8 cellular contexts compared by ENCODE assay signal in genomic region chr19:45791744-45792481, GRCh38. TPM values are rescaled to one million over a fixed set of nuclear protein-coding genes. Genes with fewer than 3 reads are reported as not detected.
DNase-seq lines count a peak whose midpoint lies in the region; ATAC-seq and TF ChIP-seq lines count a peak whose summit lies in the region.

No MANE protein-coding gene starts in this region.

- no peak for TF ChIP-seq CTCF in choroid plexus epithelial cell (conservative IDR thresholded peaks at IDR 0.05; ENCODE audit: low read depth, low read length)
- TF ChIP-seq CTCF in natural killer cell (IDR thresholded peaks at IDR 0.05), result no peak

- DNase-seq in NCI-H146 (lab: John Stamatoyannopoulos, UW), result peak; percentile 46
- DNase-seq in NCI-H146 treated with DMSO at 0.1 percent for 48 hours (lab: John Stamatoyannopoulos, UW; ENCODE audit: unreplicated experiment), result no peak
- no peak for DNase-seq in choroid plexus epithelial cell (ENCODE audit: low read depth)
- DNase-seq in natural killer cell, result no peak
- no peak for DNase-seq in NCI-H128 (lab: John Stamatoyannopoulos, UW; ENCODE audit: unreplicated experiment)
- no peak for DNase-seq in GF-D8 (lab: John Stamatoyannopoulos, UW)

- H3K4me3 Mint-ChIP-seq in IgD-negative memory B cell (peak overlapping the region; percentile 84 to 96 (median 92)), natural killer cell (peak overlapping the region; percentile 91)

- H3K27ac Mint-ChIP-seq in IgD-negative memory B cell (peak overlapping the region in 2 of 3 donors; percentile 68 to 98), natural killer cell (peak overlapping the region; percentile 71 to 98)

- H3K27me3 Mint-ChIP-seq in IgD-negative memory B cell (peaks cover 3% of the 10 kb centered on the region), natural killer cell (ENCODE audit: low read depth in 2 of 2) (peaks cover 0 to 4% of the 10 kb centered on the region in 2 donors)

- intact Hi-C loops in natural killer cell (cut with micrococcal nuclease), result no loop called here

- peaks cover 7% of the 10 kb centered on the region for H3K36me3 Mint-ChIP-seq in IgD-negative memory B cell
- peaks cover 14% of the 10 kb centered on the region for H3K36me3 Mint-ChIP-seq in natural killer cell

- H3K9me3 Mint-ChIP-seq in IgD-negative memory B cell (no peaks in the 10 kb centered on the region), natural killer cell (no peaks in the 10 kb centered on the region)

- H3K4me3 ChIP-seq in choroid plexus epithelial cell (ENCODE audit: low read depth, low read length), result peak overlapping the region; percentile 79

- ATAC-seq in natural killer cell, result no peak
- ATAC-seq in GM18519 (IDR thresholded peaks at IDR 0.05; ENCODE audit: low FRiP score, unreplicated experiment), result no peak

- H3K4me1 Mint-ChIP-seq in IgD-negative memory B cell (peaks cover 25 to 29% (median 25%) of the 10 kb centered on the region in 3 donors), natural killer cell (peaks cover 34 to 50% of the 10 kb centered on the region in 2 donors)

RNA-seq across cellular contexts. Expression of gene DMWD, which starts 0.7 kb away (rescaled TPM):
- polyA plus RNA-seq in IgD-negative memory B cell, result 16.7 TPM
- total RNA-seq in natural killer cell, result 10 to 100 TPM; 66.2 to 82.1 (median 66.3) TPM

RNA-seq across cellular contexts. Expression of gene DMPK, which starts 9.6 kb away (rescaled TPM):
- polyA plus RNA-seq in IgD-negative memory B cell, result 1.6 TPM
- 10 to 100 TPM; 48.1 to 67.5 (median 49.8) TPM for total RNA-seq in natural killer cell

RNA-seq across cellular contexts. Expression of gene SIX5, which starts 22.9 kb away (rescaled TPM):
- polyA plus RNA-seq in IgD-negative memory B cell, result 0.41 TPM
- 1 to 10 TPM; 2.1 to 3.3 (median 3.1) TPM for total RNA-seq in natural killer cell

RNA-seq across cellular contexts. Expression of gene RSPH6A, which starts 23.2 kb away (rescaled TPM):
- polyA plus RNA-seq in IgD-negative memory B cell, result not detected
- under 1 TPM; 0.18 to 0.63 (median 0.31) TPM for total RNA-seq in natural killer cell

RNA-seq across cellular contexts. Expression of gene MEIOSIN, which starts 58.7 kb away (rescaled TPM):
- polyA plus RNA-seq in IgD-negative memory B cell, result not detected
- not detected for total RNA-seq in natural killer cell
